In genomic region chr1:12078938-12079861, GRCh38 we compare ENCODE assay signal across 7 cellular contexts. TPM values are rescaled to one million over a fixed set of nuclear protein-coding genes. Genes with fewer than 3 reads are reported as not detected.
A peak's percentile ranks its signal among the peaks of the same experiment; 100 is the strongest.
DNase-seq lines count a peak whose midpoint lies in the region; ATAC-seq, FAIRE-seq and TF ChIP-seq lines count a peak whose summit lies in the region.

No MANE protein-coding gene starts in this region.

- TF ChIP-seq POLR2A in HepG2 (IDR thresholded peaks at IDR 0.05; ENCODE audit: insufficient read depth in 1 of 2, low read depth in 2 of 2, low read length in 2 of 2), result no peak

- no peaks in the 10 kb centered on the region for H3K4me1 Mint-ChIP-seq in brain

- H3K4me3 Mint-ChIP-seq in brain, result peak overlapping the region in 1 of 5 experiments; percentile 23

- no TSS peak for BruUV-seq in HepG2 (replicated peaks; lab: Mats Ljungman, UMichigan)

- ATAC-seq in HG03469 (IDR thresholded peaks at IDR 0.05; ENCODE audit: unreplicated experiment) (peak; percentile 31), HepG2 (peak; percentile 75), HG03025 (IDR thresholded peaks at IDR 0.05; ENCODE audit: low FRiP score, unreplicated experiment) (no peak)

- H3K27me3 Mint-ChIP-seq in brain, result peaks cover 13% of the 10 kb centered on the region

- H3K9me3 Mint-ChIP-seq in brain, result peaks cover 7 to 33% (median 29%) of the 10 kb centered on the region in 5 experiments

- H2AFZ ChIP-seq in HepG2 (ENCODE audit: low read length), result no peak overlapping the region

- H3K79me2 ChIP-seq in HepG2 (ENCODE audit: insufficient read depth, low read length), result no peaks in the 10 kb centered on the region

- H3K4me3 ChIP-seq in HepG2 (replicated peaks in 1 of 3; ENCODE audit: insufficient read depth in 1 of 3, low read depth in 2 of 3, low read length in 3 of 3), result no peak overlapping the region; a peak in 1 of 6 replicates

- H3K27ac ChIP-seq in HepG2 (ENCODE audit: extremely low read length, insufficient read depth, low read length), result no peak overlapping the region

- TF ChIP-seq EP300 in HepG2 (IDR thresholded peaks at IDR 0.05; ENCODE audit: low read depth in 2 of 2, low read length in 2 of 2) (no peak), HepG2 (CRISPR knock-in tag; IDR thresholded peaks at IDR 0.05; ENCODE audit: borderline replicate concordance) (no peak)

- H3K27ac Mint-ChIP-seq in brain, result peak overlapping the region in 1 of 5 experiments; percentile 40

- POLR2A ChIA-PET in HepG2 (lab: Yijun Ruan, JAX), result no interaction called here

- CTCF ChIA-PET in HepG2 (lab: Yijun Ruan, JAX; ENCODE audit: low intra/inter-chr PET ratio, low total read pairs), result no interaction called here

- 0 out of 2 replicates have a peak overlapping the region, but pooled peaks have one; percentile 24 for H3K4me2 ChIP-seq in HepG2 (ENCODE audit: low read depth, low read length)

- H3K9ac ChIP-seq in HepG2 (ENCODE audit: insufficient read depth, low read depth, low read length), result no peak overlapping the region

- H4K20me1 ChIP-seq in HepG2 (ENCODE audit: insufficient read depth, low read length), result no peaks in the 10 kb centered on the region

- intact Hi-C loops in HepG2 (cut with micrococcal nuclease; ENCODE audit: unreplicated experiment), result no loop called here

- in situ Hi-C loops in HepG2 (cut with HindIII; ENCODE audit: extremely low pct_ligation_motif_present, low pct_unique_long_range_greater_than_20kb), result no loop called here

- FAIRE-seq in GM19239 (lab: Jason Lieb, UNC) (peak; percentile 98), HepG2 (lab: Jason Lieb, UNC) (peak; percentile 76)

- no peaks in the 10 kb centered on the region for H3K4me1 ChIP-seq in HepG2 (ENCODE audit: insufficient read depth, low read length)

- no peaks in the 10 kb centered on the region for H3K36me3 Mint-ChIP-seq in brain

- no peak for TF ChIP-seq RAD21 in HepG2 (CRISPR knock-in tag; IDR thresholded peaks at IDR 0.05)

- H3K36me3 ChIP-seq in HepG2 (replicated peaks in 1 of 2; ENCODE audit: control insufficient read depth in 1 of 2, insufficient read depth in 2 of 2, low read length in 2 of 2), result no peaks in the 10 kb centered on the region

- TF ChIP-seq CTCF in brain (conservative IDR thresholded peaks at IDR 0.05) (peak; percentile 62 to 77), HepG2 (CRISPR knock-in tag; IDR thresholded peaks at IDR 0.05) (peak; percentile 69)

- DNase-seq in EH (ENCODE audit: low read depth) (peak; percentile 58), GM19239 (ENCODE audit: insufficient read length, low spot score) (peak; percentile 65), RPMI7951 (ENCODE audit: low read depth) (peak; percentile 43), HepG2 (ENCODE audit: low spot score) (peak; percentile 47)

- WGBS in HepG2 (ENCODE audit: low lambda C conversion rate), result 40% methylated on average over 17 of the region's 23 CpGs

- H3K9me3 ChIP-seq in HepG2 (ENCODE audit: low read length), result peaks cover 8% of the 10 kb centered on the region

- peaks cover 6 to 20% of the 10 kb centered on the region in 2 experiments; a peak in 2 of 5 replicates for H3K27me3 ChIP-seq in HepG2 (ENCODE audit: control insufficient read depth in 1 of 2, insufficient read depth in 2 of 2, low read length in 2 of 2)

TF ChIP-seq in HepG2, 621 proteins besides CTCF, POLR2A, EP300 and RAD21:
- TF ChIP-seq FOXA3 (CRISPR knock-in tag; IDR thresholded peaks at IDR 0.05), result 0 out of 2 replicates have a peak, but pooled peaks have one; percentile 9
- TF ChIP-seq STAG1 (CRISPR knock-in tag; IDR thresholded peaks at IDR 0.05), result peak; percentile 29
- no peak for TF ChIP-seq PTBP1 (IDR thresholded peaks at IDR 0.05; ENCODE audit: low read depth, low read length, poor library complexity, severe bottlenecking)
- TF ChIP-seq SMC3 (IDR thresholded peaks at IDR 0.05; ENCODE audit: low read length), result peak; percentile 27; the same call in 1 of the 2 replicates
- TF ChIP-seq FOXA1 (IDR thresholded peaks at IDR 0.05), result no peak
- 0 out of 2 replicates have a peak, but pooled peaks have one; percentile 20 for TF ChIP-seq FOXA1 (CRISPR knock-in tag; IDR thresholded peaks at IDR 0.05)
- TF ChIP-seq RFX1 (IDR thresholded peaks at IDR 0.05), result no peak
- 0 out of 2 replicates have a peak, but pooled peaks have one; percentile 21 for TF ChIP-seq GABPB1 (CRISPR knock-in tag; IDR thresholded peaks at IDR 0.05)
- no peak for TF ChIP-seq ZNF891 (CRISPR knock-in tag; IDR thresholded peaks at IDR 0.05)
- TF ChIP-seq ZNF333 (CRISPR knock-in tag; IDR thresholded peaks at IDR 0.05; ENCODE audit: borderline replicate concordance), result no peak
- no peak for TF ChIP-seq MZF1 (CRISPR knock-in tag; IDR thresholded peaks at IDR 0.05; ENCODE audit: borderline replicate concordance)

RNA-seq across cellular contexts. Expression of gene TNFRSF8, which starts 16.1 kb away (rescaled TPM):
- not detected in 2 replicates for total RNA-seq in RPMI7951 (2014; rRNA removed; shearing (Covaris generic))
- not detected for polyA plus RNA-seq in brain (ENCODE audit: insufficient read depth, low read depth, low replicate concordance)
- total RNA-seq in HepG2 (2016; rRNA removed; fragmentation: Illumina TruSeq; extraction: Trizol), result not detected in 2 replicates
- total RNA-seq in HepG2 (2016; cell fraction: cytosol; rRNA removed; fragmentation: Illumina TruSeq; extraction: Trizol; ENCODE audit: low read depth), result not detected in 2 replicates
- total RNA-seq in HepG2 (2016; cell fraction: insoluble cytoplasmic fraction; rRNA removed; fragmentation: Illumina TruSeq; extraction: Trizol), result not detected in 2 replicates
- total RNA-seq in HepG2 (2016; cell fraction: membrane; rRNA removed; fragmentation: Illumina TruSeq; extraction: Trizol), result not detected in 2 replicates
- total RNA-seq in HepG2 (2016; cell fraction: nucleus; rRNA removed; fragmentation: Illumina TruSeq; extraction: Trizol), result not detected in 2 replicates
- not detected in 2 replicates for polyA plus RNA-seq in HepG2 (2011; rRNA removed)
- polyA plus RNA-seq in HepG2 (2011; cell fraction: cytosol; rRNA removed), result not detected in 2 replicates
- polyA plus RNA-seq in HepG2 (2011; cell fraction: nucleus; rRNA removed), result not detected in 2 replicates
- polyA plus RNA-seq in HepG2 (2012), result not detected in 2 replicates
- polyA plus RNA-seq in HepG2 (2016; cell fraction: cytosol; fragmentation: Illumina TruSeq; extraction: Trizol; ENCODE audit: low read depth), result not detected in 2 replicates
- polyA plus RNA-seq in HepG2 (2016; cell fraction: insoluble cytoplasmic fraction; fragmentation: Illumina TruSeq; extraction: Trizol; ENCODE audit: low read depth), result not detected in 2 replicates
- not detected in 2 replicates for polyA plus RNA-seq in HepG2 (2016; cell fraction: membrane; fragmentation: Illumina TruSeq; extraction: Trizol; ENCODE audit: low read depth)
- polyA plus RNA-seq in HepG2 (2016; cell fraction: nucleus; fragmentation: Illumina TruSeq; extraction: Trizol; ENCODE audit: insufficient read depth, low read depth), result not detected in 2 replicates
- 0.30 TPM in 1 of 2 replicates, not detected in the other for polyA minus RNA-seq in HepG2 (2011; rRNA and poly(A)+ RNA removed; ENCODE audit: low replicate concordance)
- not detected in 2 replicates for polyA minus RNA-seq in HepG2 (2011; cell fraction: cytosol; rRNA and poly(A)+ RNA removed)
- polyA minus RNA-seq in HepG2 (2011; cell fraction: nucleus; rRNA and poly(A)+ RNA removed), result not detected in 2 replicates

RNA-seq across cellular contexts. Expression of gene MIIP, which starts 59.9 kb away (rescaled TPM):
- 25.1 and 35.0 TPM in 2 replicates for total RNA-seq in RPMI7951 (2014; rRNA removed; shearing (Covaris generic))
- polyA plus RNA-seq in brain (ENCODE audit: insufficient read depth, low read depth, low replicate concordance) (29.1 TPM), HepG2 (2011; rRNA removed) (23.0 and 31.1 TPM in 2 replicates)
- total RNA-seq in HepG2 (2016; rRNA removed; fragmentation: Illumina TruSeq; extraction: Trizol), result 23.6 and 35.2 TPM in 2 replicates
- 52.3 and 57.6 TPM in 2 replicates for total RNA-seq in HepG2 (2016; cell fraction: cytosol; rRNA removed; fragmentation: Illumina TruSeq; extraction: Trizol; ENCODE audit: low read depth)
- 21.8 and 38.2 TPM in 2 replicates for total RNA-seq in HepG2 (2016; cell fraction: insoluble cytoplasmic fraction; rRNA removed; fragmentation: Illumina TruSeq; extraction: Trizol)
- total RNA-seq in HepG2 (2016; cell fraction: membrane; rRNA removed; fragmentation: Illumina TruSeq; extraction: Trizol), result 42.3 and 49.9 TPM in 2 replicates
- total RNA-seq in HepG2 (2016; cell fraction: nucleus; rRNA removed; fragmentation: Illumina TruSeq; extraction: Trizol), result 27.2 and 31.9 TPM in 2 replicates
- 11.2 and 20.9 TPM in 2 replicates for polyA plus RNA-seq in HepG2 (2011; cell fraction: cytosol; rRNA removed)
- polyA plus RNA-seq in HepG2 (2011; cell fraction: nucleus; rRNA removed), result 166 and 217 TPM in 2 replicates
- 9.1 and 20.3 TPM in 2 replicates for polyA plus RNA-seq in HepG2 (2012)
- 34.0 and 38.2 TPM in 2 replicates for polyA plus RNA-seq in HepG2 (2016; cell fraction: cytosol; fragmentation: Illumina TruSeq; extraction: Trizol; ENCODE audit: low read depth)
- 17.3 and 17.8 TPM in 2 replicates for polyA plus RNA-seq in HepG2 (2016; cell fraction: insoluble cytoplasmic fraction; fragmentation: Illumina TruSeq; extraction: Trizol; ENCODE audit: low read depth)
- 27.7 and 34.3 TPM in 2 replicates for polyA plus RNA-seq in HepG2 (2016; cell fraction: membrane; fragmentation: Illumina TruSeq; extraction: Trizol; ENCODE audit: low read depth)
- polyA plus RNA-seq in HepG2 (2016; cell fraction: nucleus; fragmentation: Illumina TruSeq; extraction: Trizol; ENCODE audit: insufficient read depth, low read depth), result 63.8 and 70.7 TPM in 2 replicates
- 17.1 and 28.4 TPM in 2 replicates for polyA minus RNA-seq in HepG2 (2011; rRNA and poly(A)+ RNA removed; ENCODE audit: low replicate concordance)
- 6.1 and 8.6 TPM in 2 replicates for polyA minus RNA-seq in HepG2 (2011; cell fraction: cytosol; rRNA and poly(A)+ RNA removed)
- polyA minus RNA-seq in HepG2 (2011; cell fraction: nucleus; rRNA and poly(A)+ RNA removed), result 11.1 and 14.7 TPM in 2 replicates
